21 cellular contexts compared by ENCODE assay signal in genomic region chr18:46360102-46360699, GRCh38.
"Had no signal": no experiment of that assay in that cellular context is flagged by ENCODE, and none has a peak within 500 bp of the region (broad histone marks: within the 10 kb centered on the region; RNA-seq: fewer than 3 reads in every experiment).

No MANE protein-coding gene starts in this region.

- H3K4me1 ChIP-seq: uterus had no signal

- H3K9me3 ChIP-seq: mucosa of descending colon, neutrophil, thoracic aorta, uterus had no signal

- ATAC-seq: left lobe of liver; mucosa of descending colon; naive thymus-derived CD8-positive, alpha-beta T cell had no signal

- H3K27me3 Mint-ChIP-seq: naive thymus-derived CD8-positive, alpha-beta T cell; type B pancreatic cell had no signal

- H3K27ac Mint-ChIP-seq: naive thymus-derived CD8-positive, alpha-beta T cell; type B pancreatic cell had no signal

- H3K36me3 ChIP-seq: neutrophil, sigmoid colon, stomach, thoracic aorta, uterus had no signal

- H3K4me3 Mint-ChIP-seq: naive thymus-derived CD8-positive, alpha-beta T cell; type B pancreatic cell had no signal

- H3K4me3 ChIP-seq: dorsolateral prefrontal cortex, mucosa of descending colon, sigmoid colon, skin epidermis, stomach, thoracic aorta, uterus had no signal

- H3K27me3 ChIP-seq: dorsolateral prefrontal cortex, sigmoid colon, stomach, uterus had no signal

- DNase-seq: cortex of kidney; effector CD8-positive, alpha-beta T cell; foreskin melanocyte; head of caudate nucleus; hippocampal formation; islet precursor cell; mammary epithelial cell; mucosa of descending colon; naive thymus-derived CD8-positive, alpha-beta T cell; sigmoid colon; stimulated activated CD4-positive, alpha-beta T cell treated with anti-CD3 and anti-CD28 coated beads, Interleukin-12 subunit alpha, Interleukin-12 subunit beta, amount 100 ng/mL, for 4 hours; stimulated activated naive CD4-positive, alpha-beta T cell; stomach; substantia nigra; uterus had no signal

- H3K27ac ChIP-seq: dorsolateral prefrontal cortex, neutrophil, sigmoid colon, skin epidermis, stomach, thoracic aorta, uterus had no signal

- H3K4me1 Mint-ChIP-seq: naive thymus-derived CD8-positive, alpha-beta T cell had no signal
